11 cellular contexts compared by ENCODE assay signal in the genomic region with DNA sequence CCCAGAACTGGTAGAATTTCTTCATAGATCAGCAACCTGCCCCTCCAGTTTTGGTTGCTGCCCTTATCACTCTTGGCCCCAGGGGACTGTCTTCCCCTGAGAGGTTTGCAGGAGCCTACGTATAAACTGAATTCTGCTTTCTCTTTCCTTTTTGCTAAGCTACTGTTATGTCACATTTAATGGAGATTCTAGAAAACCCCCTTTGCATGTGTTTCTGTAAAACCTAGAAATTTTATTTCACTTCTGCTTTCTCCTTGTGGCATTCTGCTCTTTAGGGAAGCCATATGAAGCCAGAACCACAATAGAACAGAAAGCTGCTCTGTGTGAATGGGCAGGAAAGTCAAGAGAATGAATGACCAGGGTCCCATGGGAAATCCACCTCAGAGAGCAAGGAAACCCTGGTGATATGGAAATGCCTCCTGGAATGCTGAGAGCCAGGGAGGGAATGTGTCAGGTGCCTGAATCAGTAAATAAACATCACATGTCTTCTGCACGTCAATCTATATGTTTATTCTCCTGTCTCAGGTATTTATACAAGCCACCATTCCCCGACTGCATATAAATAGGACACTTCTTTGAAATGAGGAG. TPM values are rescaled to one million over a fixed set of nuclear protein-coding genes. Genes with fewer than 3 reads are reported as not detected.
A peak's percentile ranks its signal among the peaks of the same experiment; 100 is the strongest.
DNase-seq lines count a peak whose midpoint lies in the region; ATAC-seq lines count a peak whose summit lies in the region.
"Had no signal": no experiment of that assay in that cellular context is flagged by ENCODE, and none has a peak within 500 bp of the region (broad histone marks: within the 10 kb centered on the region; RNA-seq: fewer than 3 reads in every experiment).

No MANE protein-coding gene starts in this region.

- H3K27ac Mint-ChIP-seq in activated naive CD4-positive, alpha-beta T cell treated with anti-CD3 and anti-CD28 coated beads for 36 hours: no peak overlapping the region
- H3K27ac Mint-ChIP-seq in memory B cell: peak overlapping the region; percentile 7

- CTCF ChIA-PET in activated naive CD4-positive, alpha-beta T cell treated with anti-CD3 and anti-CD28 coated beads for 36 hours (lab: Charles Lee): interaction anchor here (1.8 kb wide), 1 partner anchor 14 kb away, joined by 9 read pairs; no protein-coding TSS in a partner anchor

- peaks cover 14% of the 10 kb centered on the region for H3K4me1 Mint-ChIP-seq in activated naive CD4-positive, alpha-beta T cell treated with anti-CD3 and anti-CD28 coated beads for 36 hours (ENCODE audit: low read depth)
- peaks cover 16% of the 10 kb centered on the region for H3K4me1 Mint-ChIP-seq in memory B cell

- no peak overlapping the region for H3K4me3 Mint-ChIP-seq in activated naive CD4-positive, alpha-beta T cell treated with anti-CD3 and anti-CD28 coated beads for 36 hours
- H3K4me3 Mint-ChIP-seq in memory B cell: no peak overlapping the region

- DNase-seq in activated naive CD4-positive, alpha-beta T cell treated with anti-CD3 and anti-CD28 coated beads for 36 hours: peak; percentile 17
- DNase-seq in activated naive CD4-positive, alpha-beta T cell (lab: John Stamatoyannopoulos, UW): no peak
- DNase-seq in NCI-H460 (ENCODE audit: extremely low read depth, low read depth): peak; percentile 7
- DNase-seq in memory B cell (ENCODE audit: low spot score in 2 of 2): peak; percentile 65 to 81
- DNase-seq in KG1 (lab: John Stamatoyannopoulos, UW): no peak
- no peak for DNase-seq in ecto neural progenitor cell (ENCODE audit: low spot score)
- no peak for DNase-seq in NOMO-1 treated with DMSO at 0.1 percent for 48 hours (lab: John Stamatoyannopoulos, UW; ENCODE audit: unreplicated experiment)

- H3K9me3 Mint-ChIP-seq in activated naive CD4-positive, alpha-beta T cell treated with anti-CD3 and anti-CD28 coated beads for 36 hours: no peaks in the 10 kb centered on the region
- peaks cover 1% of the 10 kb centered on the region for H3K9me3 Mint-ChIP-seq in memory B cell

- H3K36me3 Mint-ChIP-seq in activated naive CD4-positive, alpha-beta T cell treated with anti-CD3 and anti-CD28 coated beads for 36 hours (ENCODE audit: low read depth): no peaks in the 10 kb centered on the region
- H3K36me3 Mint-ChIP-seq in memory B cell: no peaks in the 10 kb centered on the region

- H3K27me3 Mint-ChIP-seq in activated naive CD4-positive, alpha-beta T cell treated with anti-CD3 and anti-CD28 coated beads for 36 hours (ENCODE audit: low read depth): peaks cover 32% of the 10 kb centered on the region
- peaks cover 5% of the 10 kb centered on the region for H3K27me3 Mint-ChIP-seq in memory B cell

- intact Hi-C loops in activated naive CD4-positive, alpha-beta T cell treated with anti-CD3 and anti-CD28 coated beads for 36 hours (cut with micrococcal nuclease): loop anchor here (1.0 to 2.0 kb wide), 3 partner anchors 15 to 47 kb away; a partner anchor contains a TSS

- ATAC-seq in HG02870 (IDR thresholded peaks at IDR 0.05; ENCODE audit: unreplicated experiment) (peak; percentile 99), memory B cell (ENCODE audit: low read depth) (peak; percentile 92)

RNA-seq across cellular contexts. Expression of a gene that starts 3.4 kb away (rescaled TPM):
- not detected for total RNA-seq in activated naive CD4-positive, alpha-beta T cell treated with anti-CD3 and anti-CD28 coated beads for 36 hours
- not detected in 2 replicates for total RNA-seq in NCI-H460 (2014; rRNA removed; shearing (Covaris generic))
- polyA plus RNA-seq in NCI-H460 (2014; cell fraction: nucleus; rRNA removed): not detected in 2 replicates
- total RNA-seq: Caco-2, kidney epithelial cell, temporal lobe had no signal

RNA-seq across cellular contexts. Expression of a gene that starts 14.0 kb away (rescaled TPM):
- not detected for total RNA-seq in activated naive CD4-positive, alpha-beta T cell treated with anti-CD3 and anti-CD28 coated beads for 36 hours
- not detected in 2 replicates for total RNA-seq in NCI-H460 (2014; rRNA removed; shearing (Covaris generic))
- polyA plus RNA-seq in NCI-H460 (2014; cell fraction: nucleus; rRNA removed): not detected in 2 replicates
- total RNA-seq: Caco-2, kidney epithelial cell, temporal lobe had no signal

RNA-seq across cellular contexts. Expression of a gene that starts 27.1 kb away (rescaled TPM):
- not detected for total RNA-seq in activated naive CD4-positive, alpha-beta T cell treated with anti-CD3 and anti-CD28 coated beads for 36 hours
- total RNA-seq in NCI-H460 (2014; rRNA removed; shearing (Covaris generic)): not detected in 2 replicates
- polyA plus RNA-seq in NCI-H460 (2014; cell fraction: nucleus; rRNA removed): not detected in 2 replicates
- total RNA-seq: Caco-2, kidney epithelial cell, temporal lobe had no signal

RNA-seq across cellular contexts. Expression of a gene that starts 31.2 kb away (rescaled TPM):
- total RNA-seq in activated naive CD4-positive, alpha-beta T cell treated with anti-CD3 and anti-CD28 coated beads for 36 hours: not detected
- not detected in 2 replicates for total RNA-seq in NCI-H460 (2014; rRNA removed; shearing (Covaris generic))
- not detected in 2 replicates for polyA plus RNA-seq in NCI-H460 (2014; cell fraction: nucleus; rRNA removed)
- total RNA-seq: Caco-2, kidney epithelial cell, temporal lobe had no signal

RNA-seq across cellular contexts. Expression of a gene that starts 46.6 kb away (rescaled TPM):
- total RNA-seq in activated naive CD4-positive, alpha-beta T cell treated with anti-CD3 and anti-CD28 coated beads for 36 hours: 10 to 100 TPM; 17.5 to 18.3 TPM
- total RNA-seq in NCI-H460 (2014; rRNA removed; shearing (Covaris generic)): 19.0 and 23.6 TPM in 2 replicates
- 13.5 and 17.8 TPM in 2 replicates for polyA plus RNA-seq in NCI-H460 (2014; cell fraction: nucleus; rRNA removed)

Comparison
In these comparisons a context has a peak if more than half of its experiments do, and no peak if none do; other contexts are left out.
1. DNase-seq: peak in activated naive CD4-positive, alpha-beta T cell treated with anti-CD3 and anti-CD28 coated beads for 36 hours (single experiment), NCI-H460 (single experiment) and memory B cell (2 of 2); none in activated naive CD4-positive, alpha-beta T cell (0 of 4), KG1 (single experiment), ecto neural progenitor cell (single experiment) and NOMO-1 treated with DMSO at 0.1 percent for 48 hours (single experiment).